In the genomic region with DNA sequence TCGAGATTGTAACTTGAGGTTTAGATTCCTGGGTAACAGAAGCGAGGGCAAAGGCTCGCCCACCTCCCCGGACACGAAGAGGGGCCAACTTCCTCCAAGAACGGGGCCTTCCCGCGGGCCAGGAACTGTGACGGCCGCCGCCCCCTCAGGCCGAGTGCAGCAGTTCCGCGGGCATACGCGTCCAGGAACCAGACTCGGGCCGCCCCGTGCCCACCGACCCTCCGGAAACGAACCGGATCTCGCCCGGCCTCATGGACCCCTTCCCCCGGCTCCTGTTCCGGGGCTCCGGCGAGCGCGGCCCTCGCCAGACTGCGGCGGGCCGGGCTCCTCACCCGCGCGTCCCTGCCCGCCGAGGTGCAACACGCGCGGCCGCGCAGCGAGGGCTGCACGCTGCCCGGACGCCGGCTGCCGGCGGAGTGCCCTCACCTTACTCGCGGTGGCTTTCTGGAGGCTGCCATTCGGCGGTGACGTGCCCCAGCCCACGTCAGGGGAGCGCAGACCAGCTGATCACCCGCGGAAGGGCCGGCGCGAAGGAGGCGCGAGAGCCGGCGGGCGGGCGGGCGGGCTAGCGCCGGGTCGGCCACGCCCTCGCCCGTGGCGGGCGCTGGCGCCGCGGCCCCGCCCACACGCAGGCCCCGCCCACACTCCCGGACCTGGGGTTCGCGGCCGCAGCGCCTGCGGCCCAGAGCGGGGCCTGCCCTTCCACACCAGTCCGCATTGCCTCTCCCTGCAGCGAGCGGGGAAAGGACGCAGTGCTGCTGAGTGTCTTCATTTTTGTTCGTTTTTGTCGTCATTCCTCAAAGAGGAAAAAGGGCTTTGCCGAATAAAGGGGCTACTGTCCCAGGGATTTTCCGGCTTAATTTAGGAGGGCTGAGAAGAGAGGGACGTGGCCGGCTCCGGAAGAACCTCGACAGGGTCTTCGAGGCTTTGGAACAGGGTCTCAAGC, we compare ENCODE assay signal across 8 cellular contexts. TPM values are rescaled to one million over a fixed set of nuclear protein-coding genes. Genes with fewer than 3 reads are reported as not detected.
DNase-seq lines count a peak whose midpoint lies in the region; ATAC-seq, FAIRE-seq and TF ChIP-seq lines count a peak whose summit lies in the region.

A gene (minus strand): TSS at position 536 of the 946 bp plus-strand sequence. CDS start 78 bp downstream, at position 458.

- TF ChIP-seq CTCF in D721Med (IDR thresholded peaks at IDR 0.05; ENCODE audit: insufficient read depth, missing control alignments) = no peak
- peak in 1 of 6 experiments; percentile 3 for TF ChIP-seq CTCF in Peyer's patch (IDR thresholded peaks at IDR 0.05)
- peak in 1 of 6 experiments; percentile 10 for TF ChIP-seq CTCF in esophagus squamous epithelium (IDR thresholded peaks at IDR 0.05)

- peak within 1 kb of the TSS; percentile 65 to 94 (median 92) for H3K4me3 Mint-ChIP-seq in naive B cell
- H3K4me3 Mint-ChIP-seq in stimulated activated effector memory CD8-positive, alpha-beta T cell treated with anti-CD3 and anti-CD28 coated beads, Interleukin-12 subunit alpha, Interleukin-12 subunit beta, amount 100 ng/mL, for 72 hours = peak within 1 kb of the TSS; percentile 87

- peak within 1 kb of the TSS; percentile 94 to 98 (median 98) for H3K27ac ChIP-seq in Peyer's patch
- H3K27ac ChIP-seq in esophagus squamous epithelium = peak within 1 kb of the TSS; percentile 89 to 98 (median 93)

- H3K36me3 ChIP-seq in Peyer's patch (no peaks in the 10 kb centered on the region), esophagus squamous epithelium (no peaks in the 10 kb centered on the region)

- H3K9me3 Mint-ChIP-seq in naive B cell = peaks cover 0 to 4% (median 0%) of the 10 kb centered on the region in 7 donors
- H3K9me3 Mint-ChIP-seq in stimulated activated effector memory CD8-positive, alpha-beta T cell treated with anti-CD3 and anti-CD28 coated beads, Interleukin-12 subunit alpha, Interleukin-12 subunit beta, amount 100 ng/mL, for 72 hours = no peaks in the 10 kb centered on the region

- no peaks in the 10 kb centered on the region for H3K36me3 Mint-ChIP-seq in naive B cell
- peaks cover 7% of the 10 kb centered on the region for H3K36me3 Mint-ChIP-seq in stimulated activated effector memory CD8-positive, alpha-beta T cell treated with anti-CD3 and anti-CD28 coated beads, Interleukin-12 subunit alpha, Interleukin-12 subunit beta, amount 100 ng/mL, for 72 hours

- no peak for FAIRE-seq in D721Med (lab: Jason Lieb, UNC)

- peak; percentile 86 to 95 for TF ChIP-seq POLR2A in Peyer's patch (IDR thresholded peaks at IDR 0.05)
- peak in 2 of 4 donors; percentile 90 for TF ChIP-seq POLR2A in esophagus squamous epithelium (IDR thresholded peaks at IDR 0.05)

- peak within 1 kb of the TSS; percentile 76 to 95 (median 94) for H3K27ac Mint-ChIP-seq in naive B cell
- H3K27ac Mint-ChIP-seq in stimulated activated effector memory CD8-positive, alpha-beta T cell treated with anti-CD3 and anti-CD28 coated beads, Interleukin-12 subunit alpha, Interleukin-12 subunit beta, amount 100 ng/mL, for 72 hours = peak within 1 kb of the TSS; percentile 95

- no peaks in the 10 kb centered on the region for H3K9me3 ChIP-seq in Peyer's patch
- no peaks in the 10 kb centered on the region for H3K9me3 ChIP-seq in esophagus squamous epithelium

- 5 to 20% methylated on average over 13 to 19 of the region's 105 CpGs for WGBS in esophagus squamous epithelium, 2 donors

- peak; percentile 31 for DNase-seq in D721Med (ENCODE audit: insufficient read length, low spot score)
- peak in 72 of 76 experiments; percentile 27 to 83 (median 69) for DNase-seq in HUDEP-2 (lab: John Stamatoyannopoulos, UW; ENCODE audit: unreplicated experiment in 76 of 76)
- peak; percentile 78 to 95 (median 93) for DNase-seq in Peyer's patch
- DNase-seq in activated T-cell treated with anti-CD3 and anti-CD28 coated beads, Interleukin-2, amount 50 U/mL, for 48 hours = peak; percentile 84 to 88
- DNase-seq in esophagus squamous epithelium (lab: John Stamatoyannopoulos, UW) = peak; percentile 30
- DNase-seq in naive B cell = peak; percentile 83
- peak; percentile 81 to 87 for DNase-seq in stimulated activated effector memory CD8-positive, alpha-beta T cell treated with anti-CD3 and anti-CD28 coated beads, Interleukin-12 subunit alpha, Interleukin-12 subunit beta, amount 100 ng/mL, for 72 hours (ENCODE audit: low spot score in 2 of 2)

- H3K4me1 Mint-ChIP-seq in naive B cell = peaks cover 34 to 49% (median 47%) of the 10 kb centered on the region in 3 donors
- H3K4me1 Mint-ChIP-seq in stimulated activated effector memory CD8-positive, alpha-beta T cell treated with anti-CD3 and anti-CD28 coated beads, Interleukin-12 subunit alpha, Interleukin-12 subunit beta, amount 100 ng/mL, for 72 hours = peaks cover 58% of the 10 kb centered on the region

- no peaks in the 10 kb centered on the region for H3K27me3 Mint-ChIP-seq in naive B cell

- no peaks in the 10 kb centered on the region for H3K27me3 ChIP-seq in Peyer's patch
- H3K27me3 ChIP-seq in esophagus squamous epithelium = no peaks in the 10 kb centered on the region

- peak; percentile 92 for ATAC-seq in GM21390 (IDR thresholded peaks at IDR 0.05; ENCODE audit: unreplicated experiment)
- ATAC-seq in naive B cell (ENCODE audit: low read depth in 2 of 2) = peak; percentile 94 to 95
- peak; percentile 97 for ATAC-seq in stimulated activated effector memory CD8-positive, alpha-beta T cell treated with anti-CD3 and anti-CD28 coated beads, Interleukin-12 subunit alpha, Interleukin-12 subunit beta, amount 100 ng/mL, for 72 hours

- H3K4me1 ChIP-seq in Peyer's patch = peaks cover 0 to 29% (median 0%) of the 10 kb centered on the region in 4 donors
- H3K4me1 ChIP-seq in esophagus squamous epithelium = peaks cover 7 to 35% (median 9%) of the 10 kb centered on the region in 3 donors

- H3K4me3 ChIP-seq in Peyer's patch (peak within 1 kb of the TSS; percentile 95 to 99 (median 97)), esophagus squamous epithelium (peak within 1 kb of the TSS; percentile 64 to 96 (median 84))

- intact Hi-C loops in esophagus squamous epithelium (cut with DNase I) = no loop called here

RNA-seq across cellular contexts. Expression of the gene that starts here (rescaled TPM):
- total RNA-seq in Peyer's patch (100 to 1,000 TPM; 148 to 295 (median 263) TPM), esophagus squamous epithelium (10 to 100 TPM; 39.0 to 79.3 (median 60.1) TPM)
- 10 to 100 TPM; 16.0 to 27.1 (median 19.5) TPM for polyA plus RNA-seq in naive B cell (ENCODE audit: low read depth in 6 of 6)

Comparison
In these comparisons a context has a peak if more than half of its experiments do, and no peak if none do; other contexts are left out.
1. Peak in every context shown above with its lines: DNase-seq, ATAC-seq, H3K4me3 ChIP-seq and H3K27ac ChIP-seq.
2. DNase-seq: peak in every context shown above with its lines; median percentile 93 in Peyer's patch; 86 in activated T-cell treated with anti-CD3 and anti-CD28 coated beads, Interleukin-2, amount 50 U/mL, for 48 hours; 84 in stimulated activated effector memory CD8-positive, alpha-beta T cell treated with anti-CD3 and anti-CD28 coated beads, Interleukin-12 subunit alpha, Interleukin-12 subunit beta, amount 100 ng/mL, for 72 hours; 83 in naive B cell; 69 in HUDEP-2; 31 in D721Med; 30 in esophagus squamous epithelium.